Comparison of ENCODE assay signal across 1 cellular context in the genomic region with DNA sequence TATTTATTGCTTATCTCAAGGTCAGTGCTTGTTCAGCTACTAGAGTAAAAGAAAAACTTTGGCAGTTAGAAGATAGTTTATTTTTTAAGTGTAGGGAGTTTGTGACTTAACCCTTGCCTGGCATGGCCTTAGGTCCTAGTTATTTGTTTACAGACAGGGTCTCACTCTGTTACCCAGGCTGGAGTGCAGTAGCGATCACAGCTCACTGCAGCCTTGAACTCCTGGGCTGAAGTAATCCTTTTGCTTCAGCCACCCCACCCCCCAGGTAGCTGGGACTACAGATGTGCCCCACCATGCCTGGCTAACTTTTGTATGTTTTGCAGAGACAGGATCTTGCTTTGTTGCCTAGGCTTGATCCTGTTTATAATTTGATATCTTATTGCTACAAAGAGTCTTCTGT.
TF ChIP-seq lines count a peak whose summit lies in the region.

No MANE protein-coding gene starts in this region.

TF ChIP-seq in GM12878, 131 proteins besides CTCF, POLR2A, EP300 and RAD21 (continued from another document):
- TF ChIP-seq, protein P1, sequence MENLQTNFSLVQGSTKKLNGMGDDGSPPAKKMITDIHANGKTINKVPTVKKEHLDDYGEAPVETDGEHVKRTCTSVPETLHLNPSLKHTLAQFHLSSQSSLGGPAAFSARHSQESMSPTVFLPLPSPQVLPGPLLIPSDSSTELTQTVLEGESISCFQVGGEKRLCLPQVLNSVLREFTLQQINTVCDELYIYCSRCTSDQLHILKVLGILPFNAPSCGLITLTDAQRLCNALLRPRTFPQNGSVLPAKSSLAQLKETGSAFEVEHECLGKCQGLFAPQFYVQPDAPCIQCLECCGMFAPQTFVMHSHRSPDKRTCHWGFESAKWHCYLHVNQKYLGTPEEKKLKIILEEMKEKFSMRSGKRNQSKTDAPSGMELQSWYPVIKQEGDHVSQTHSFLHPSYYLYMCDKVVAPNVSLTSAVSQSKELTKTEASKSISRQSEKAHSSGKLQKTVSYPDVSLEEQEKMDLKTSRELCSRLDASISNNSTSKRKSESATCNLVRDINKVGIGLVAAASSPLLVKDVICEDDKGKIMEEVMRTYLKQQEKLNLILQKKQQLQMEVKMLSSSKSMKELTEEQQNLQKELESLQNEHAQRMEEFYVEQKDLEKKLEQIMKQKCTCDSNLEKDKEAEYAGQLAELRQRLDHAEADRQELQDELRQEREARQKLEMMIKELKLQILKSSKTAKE (IDR thresholded peaks at IDR 0.05; ENCODE audit: low read depth, poor library complexity, severe bottlenecking) = no peak
- TF ChIP-seq TCF3 (IDR thresholded peaks at IDR 0.05; ENCODE audit: borderline replicate concordance, insufficient read depth, low read depth, low read length) (no peak), RFX5 (IDR thresholded peaks at IDR 0.05; ENCODE audit: low read depth, low read length) (no peak), HCFC1 (IDR thresholded peaks at IDR 0.05; ENCODE audit: low read length) (no peak), WRNIP1 (IDR thresholded peaks at IDR 0.05; ENCODE audit: borderline replicate concordance, low read depth, low read length) (no peak), STAT1 (conservative IDR thresholded peaks at IDR 0.05) (no peak), CREM (IDR thresholded peaks at IDR 0.05; ENCODE audit: low read depth) (no peak), RB1 (IDR thresholded peaks at IDR 0.05; ENCODE audit: borderline replicate concordance) (no peak), FOXK2 (IDR thresholded peaks at IDR 0.05) (no peak), NFXL1 (IDR thresholded peaks at IDR 0.05; ENCODE audit: borderline replicate concordance) (no peak), SP1 (IDR thresholded peaks at IDR 0.05; ENCODE audit: low read depth, low read length) (no peak), EZH2 (IDR thresholded peaks at IDR 0.05; ENCODE audit: borderline replicate concordance, control insufficient read depth, low read depth, low read length) (no peak), MTA3 (IDR thresholded peaks at IDR 0.05; ENCODE audit: borderline replicate concordance, low read length) (no peak), JUNB (IDR thresholded peaks at IDR 0.05) (no peak)
- TF ChIP-seq, protein P2, sequence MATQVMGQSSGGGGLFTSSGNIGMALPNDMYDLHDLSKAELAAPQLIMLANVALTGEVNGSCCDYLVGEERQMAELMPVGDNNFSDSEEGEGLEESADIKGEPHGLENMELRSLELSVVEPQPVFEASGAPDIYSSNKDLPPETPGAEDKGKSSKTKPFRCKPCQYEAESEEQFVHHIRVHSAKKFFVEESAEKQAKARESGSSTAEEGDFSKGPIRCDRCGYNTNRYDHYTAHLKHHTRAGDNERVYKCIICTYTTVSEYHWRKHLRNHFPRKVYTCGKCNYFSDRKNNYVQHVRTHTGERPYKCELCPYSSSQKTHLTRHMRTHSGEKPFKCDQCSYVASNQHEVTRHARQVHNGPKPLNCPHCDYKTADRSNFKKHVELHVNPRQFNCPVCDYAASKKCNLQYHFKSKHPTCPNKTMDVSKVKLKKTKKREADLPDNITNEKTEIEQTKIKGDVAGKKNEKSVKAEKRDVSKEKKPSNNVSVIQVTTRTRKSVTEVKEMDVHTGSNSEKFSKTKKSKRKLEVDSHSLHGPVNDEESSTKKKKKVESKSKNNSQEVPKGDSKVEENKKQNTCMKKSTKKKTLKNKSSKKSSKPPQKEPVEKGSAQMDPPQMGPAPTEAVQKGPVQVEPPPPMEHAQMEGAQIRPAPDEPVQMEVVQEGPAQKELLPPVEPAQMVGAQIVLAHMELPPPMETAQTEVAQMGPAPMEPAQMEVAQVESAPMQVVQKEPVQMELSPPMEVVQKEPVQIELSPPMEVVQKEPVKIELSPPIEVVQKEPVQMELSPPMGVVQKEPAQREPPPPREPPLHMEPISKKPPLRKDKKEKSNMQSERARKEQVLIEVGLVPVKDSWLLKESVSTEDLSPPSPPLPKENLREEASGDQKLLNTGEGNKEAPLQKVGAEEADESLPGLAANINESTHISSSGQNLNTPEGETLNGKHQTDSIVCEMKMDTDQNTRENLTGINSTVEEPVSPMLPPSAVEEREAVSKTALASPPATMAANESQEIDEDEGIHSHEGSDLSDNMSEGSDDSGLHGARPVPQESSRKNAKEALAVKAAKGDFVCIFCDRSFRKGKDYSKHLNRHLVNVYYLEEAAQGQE (IDR thresholded peaks at IDR 0.05; ENCODE audit: low read depth, low read length) = no peak
- TF ChIP-seq, protein P3, sequence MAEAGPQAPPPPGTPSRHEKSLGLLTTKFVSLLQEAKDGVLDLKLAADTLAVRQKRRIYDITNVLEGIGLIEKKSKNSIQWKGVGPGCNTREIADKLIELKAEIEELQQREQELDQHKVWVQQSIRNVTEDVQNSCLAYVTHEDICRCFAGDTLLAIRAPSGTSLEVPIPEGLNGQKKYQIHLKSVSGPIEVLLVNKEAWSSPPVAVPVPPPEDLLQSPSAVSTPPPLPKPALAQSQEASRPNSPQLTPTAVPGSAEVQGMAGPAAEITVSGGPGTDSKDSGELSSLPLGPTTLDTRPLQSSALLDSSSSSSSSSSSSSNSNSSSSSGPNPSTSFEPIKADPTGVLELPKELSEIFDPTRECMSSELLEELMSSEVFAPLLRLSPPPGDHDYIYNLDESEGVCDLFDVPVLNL (IDR thresholded peaks at IDR 0.05; ENCODE audit: low read depth, low read length) = no peak
- TF ChIP-seq, protein P4, sequence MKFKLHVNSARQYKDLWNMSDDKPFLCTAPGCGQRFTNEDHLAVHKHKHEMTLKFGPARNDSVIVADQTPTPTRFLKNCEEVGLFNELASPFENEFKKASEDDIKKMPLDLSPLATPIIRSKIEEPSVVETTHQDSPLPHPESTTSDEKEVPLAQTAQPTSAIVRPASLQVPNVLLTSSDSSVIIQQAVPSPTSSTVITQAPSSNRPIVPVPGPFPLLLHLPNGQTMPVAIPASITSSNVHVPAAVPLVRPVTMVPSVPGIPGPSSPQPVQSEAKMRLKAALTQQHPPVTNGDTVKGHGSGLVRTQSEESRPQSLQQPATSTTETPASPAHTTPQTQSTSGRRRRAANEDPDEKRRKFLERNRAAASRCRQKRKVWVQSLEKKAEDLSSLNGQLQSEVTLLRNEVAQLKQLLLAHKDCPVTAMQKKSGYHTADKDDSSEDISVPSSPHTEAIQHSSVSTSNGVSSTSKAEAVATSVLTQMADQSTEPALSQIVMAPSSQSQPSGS (IDR thresholded peaks at IDR 0.05; ENCODE audit: low read length) = no peak
- TF ChIP-seq, protein P5, sequence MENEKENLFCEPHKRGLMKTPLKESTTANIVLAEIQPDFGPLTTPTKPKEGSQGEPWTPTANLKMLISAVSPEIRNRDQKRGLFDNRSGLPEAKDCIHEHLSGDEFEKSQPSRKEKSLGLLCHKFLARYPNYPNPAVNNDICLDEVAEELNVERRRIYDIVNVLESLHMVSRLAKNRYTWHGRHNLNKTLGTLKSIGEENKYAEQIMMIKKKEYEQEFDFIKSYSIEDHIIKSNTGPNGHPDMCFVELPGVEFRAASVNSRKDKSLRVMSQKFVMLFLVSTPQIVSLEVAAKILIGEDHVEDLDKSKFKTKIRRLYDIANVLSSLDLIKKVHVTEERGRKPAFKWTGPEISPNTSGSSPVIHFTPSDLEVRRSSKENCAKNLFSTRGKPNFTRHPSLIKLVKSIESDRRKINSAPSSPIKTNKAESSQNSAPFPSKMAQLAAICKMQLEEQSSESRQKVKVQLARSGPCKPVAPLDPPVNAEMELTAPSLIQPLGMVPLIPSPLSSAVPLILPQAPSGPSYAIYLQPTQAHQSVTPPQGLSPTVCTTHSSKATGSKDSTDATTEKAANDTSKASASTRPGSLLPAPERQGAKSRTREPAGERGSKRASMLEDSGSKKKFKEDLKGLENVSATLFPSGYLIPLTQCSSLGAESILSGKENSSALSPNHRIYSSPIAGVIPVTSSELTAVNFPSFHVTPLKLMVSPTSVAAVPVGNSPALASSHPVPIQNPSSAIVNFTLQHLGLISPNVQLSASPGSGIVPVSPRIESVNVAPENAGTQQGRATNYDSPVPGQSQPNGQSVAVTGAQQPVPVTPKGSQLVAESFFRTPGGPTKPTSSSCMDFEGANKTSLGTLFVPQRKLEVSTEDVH (IDR thresholded peaks at IDR 0.05; ENCODE audit: low read depth, partially characterized antibody) = no peak
- TF ChIP-seq, protein P6, sequence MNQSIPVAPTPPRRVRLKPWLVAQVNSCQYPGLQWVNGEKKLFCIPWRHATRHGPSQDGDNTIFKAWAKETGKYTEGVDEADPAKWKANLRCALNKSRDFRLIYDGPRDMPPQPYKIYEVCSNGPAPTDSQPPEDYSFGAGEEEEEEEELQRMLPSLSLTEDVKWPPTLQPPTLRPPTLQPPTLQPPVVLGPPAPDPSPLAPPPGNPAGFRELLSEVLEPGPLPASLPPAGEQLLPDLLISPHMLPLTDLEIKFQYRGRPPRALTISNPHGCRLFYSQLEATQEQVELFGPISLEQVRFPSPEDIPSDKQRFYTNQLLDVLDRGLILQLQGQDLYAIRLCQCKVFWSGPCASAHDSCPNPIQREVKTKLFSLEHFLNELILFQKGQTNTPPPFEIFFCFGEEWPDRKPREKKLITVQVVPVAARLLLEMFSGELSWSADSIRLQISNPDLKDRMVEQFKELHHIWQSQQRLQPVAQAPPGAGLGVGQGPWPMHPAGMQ (IDR thresholded peaks at IDR 0.05; ENCODE audit: borderline replicate concordance) = no peak
